In the genomic region with DNA sequence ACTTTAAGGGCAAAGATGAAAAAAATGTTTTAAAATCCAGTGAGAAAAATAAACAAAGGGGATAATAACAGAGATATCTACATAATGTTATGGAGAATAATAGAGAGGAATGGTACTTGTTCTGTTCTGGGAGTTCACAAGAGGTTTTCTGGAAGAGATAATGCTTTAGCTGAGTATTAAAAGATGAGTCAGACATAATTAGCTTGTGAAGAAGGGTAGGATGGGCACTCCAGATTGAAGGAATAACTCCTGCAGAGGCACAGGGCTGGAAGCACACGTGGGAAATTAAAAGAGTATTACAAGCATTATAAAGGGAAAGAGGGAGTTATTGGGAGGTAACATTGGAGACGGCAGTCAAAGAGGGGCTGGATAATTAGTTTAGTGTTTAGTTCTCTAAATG, we compare ENCODE assay signal across 21 cellular contexts.
DNase-seq lines count a peak whose midpoint lies in the region; ATAC-seq and TF ChIP-seq lines count a peak whose summit lies in the region.
"Had no signal": no experiment of that assay in that cellular context is flagged by ENCODE, and none has a peak within 500 bp of the region (broad histone marks: within the 10 kb centered on the region; RNA-seq: fewer than 3 reads in every experiment).

No MANE protein-coding gene starts in this region.

- no peak for TF ChIP-seq RAD21 in SK-N-SH (IDR thresholded peaks at IDR 0.05; ENCODE audit: low read length)

- H3K4me3 Mint-ChIP-seq in immature natural killer cell, result no peak overlapping the region
- H3K4me3 Mint-ChIP-seq: CD4-positive, CD25-positive, alpha-beta regulatory T cell had no signal

- H3K9me3 ChIP-seq in SK-N-SH, result no peaks in the 10 kb centered on the region
- no peaks in the 10 kb centered on the region for H3K9me3 ChIP-seq in left lung
- H3K9me3 ChIP-seq: BLaER1 had no signal

- peaks cover 0 to 11% of the 10 kb centered on the region in 2 donors for H3K4me1 Mint-ChIP-seq in immature natural killer cell

- no peaks in the 10 kb centered on the region for H3K36me3 Mint-ChIP-seq in immature natural killer cell

- H3K36me3 ChIP-seq in SK-N-SH (replicated peaks in 1 of 2; ENCODE audit: control insufficient read depth in 1 of 2, insufficient read depth in 2 of 2, low read length in 1 of 2) (no peaks in the 10 kb centered on the region), left lung (no peaks in the 10 kb centered on the region)
- H3K36me3 ChIP-seq: BLaER1 had no signal

- no peaks in the 10 kb centered on the region for H3K27me3 Mint-ChIP-seq in immature natural killer cell (ENCODE audit: low read depth in 3 of 3)
- H3K27me3 Mint-ChIP-seq: CD4-positive, CD25-positive, alpha-beta regulatory T cell had no signal

- no peaks in the 10 kb centered on the region for H3K4me1 ChIP-seq in SK-N-SH (ENCODE audit: control insufficient read depth in 1 of 2, insufficient read depth in 2 of 2, low read depth in 1 of 2, low read length in 1 of 2)
- H3K4me1 ChIP-seq in foreskin keratinocyte, result peaks cover 18% of the 10 kb centered on the region
- H3K4me1 ChIP-seq in left lung, result no peaks in the 10 kb centered on the region
- H3K4me1 ChIP-seq: BLaER1 had no signal

- POLR2A ChIA-PET in SK-N-SH (lab: Yijun Ruan, JAX), result no interaction called here

- H3K79me2 ChIP-seq in SK-N-SH (ENCODE audit: insufficient read depth), result no peaks in the 10 kb centered on the region

- no peaks in the 10 kb centered on the region for H4K20me1 ChIP-seq in SK-N-SH (ENCODE audit: insufficient read depth)
- H4K20me1 ChIP-seq: BLaER1 had no signal

- TF ChIP-seq CTCF in SK-N-SH (IDR thresholded peaks at IDR 0.05), result no peak
- no peak for TF ChIP-seq CTCF in foreskin keratinocyte (conservative IDR thresholded peaks at IDR 0.05)
- no peak for TF ChIP-seq CTCF in left lung (IDR thresholded peaks at IDR 0.05)

- 43% methylated on average over 2 of the region's 2 CpGs for WGBS in SK-N-SH (ENCODE audit: low lambda C conversion rate)

- H3K9me2 ChIP-seq in SK-N-SH, result no peaks in the 10 kb centered on the region

- DNase-seq in SK-N-SH (no peak), NCI-H69 (lab: John Stamatoyannopoulos, UW) (peak; percentile 16), foreskin keratinocyte (no peak), immature natural killer cell (no peak), left lung (no peak)
- DNase-seq: CD4-positive, CD25-positive, alpha-beta regulatory T cell; EL; GDM1; HCEC 1CT; KBM-7; NCI-H1105 treated with DMSO at 0.1 percent for 48 hours; NCI-H146; NCI-H2029 treated with DMSO at 0.1 percent for 48 hours; NCI-H2171; NCI-H774; Right ventricle myocardium superior; RPMI8226 had no signal

- no peaks in the 10 kb centered on the region for H3K27me3 ChIP-seq in SK-N-SH (ENCODE audit: insufficient read depth)
- no peaks in the 10 kb centered on the region for H3K27me3 ChIP-seq in foreskin keratinocyte
- H3K27me3 ChIP-seq in left lung, result no peaks in the 10 kb centered on the region
- H3K27me3 ChIP-seq: BLaER1 had no signal

- H3K9me3 Mint-ChIP-seq in immature natural killer cell, result no peaks in the 10 kb centered on the region

- H2AFZ ChIP-seq in SK-N-SH (ENCODE audit: low read depth), result no peak overlapping the region

- CTCF ChIA-PET in SK-N-SH (lab: Yijun Ruan, JAX), result no interaction called here

- intact Hi-C loops in left lung (cut with DNase I), result no loop called here

- H3K9ac ChIP-seq in SK-N-SH, result no peak overlapping the region
- H3K9ac ChIP-seq: BLaER1 had no signal

- no peak overlapping the region for H3K4me2 ChIP-seq in SK-N-SH
- H3K4me2 ChIP-seq: BLaER1 had no signal

- no peaks in the 10 kb centered on the region for H3F3A ChIP-seq in SK-N-SH (replicated peaks; ENCODE audit: insufficient read depth)

- no peak for TF ChIP-seq EP300 in SK-N-SH (IDR thresholded peaks at IDR 0.05; ENCODE audit: borderline replicate concordance in 1 of 2, low read depth in 1 of 2, low read length in 1 of 2)

- ATAC-seq in SK-N-SH treated with all-trans-retinoic acid at 6 μM for 48 hours, result no peak
- peak; percentile 29 for ATAC-seq in foreskin keratinocyte
- ATAC-seq in GM18909 (IDR thresholded peaks at IDR 0.05; ENCODE audit: poor library complexity, unreplicated experiment), result no peak
- no peak for ATAC-seq in left lung
- ATAC-seq: GM12878 had no signal

- H3K4me3 ChIP-seq in SK-N-SH (ENCODE audit: low read depth in 2 of 2, low read length in 1 of 2), result no peak overlapping the region
- H3K4me3 ChIP-seq in left lung, result no peak overlapping the region
- H3K4me3 ChIP-seq: BLaER1, GM12878 had no signal

- H3K27ac Mint-ChIP-seq in immature natural killer cell, result no peak overlapping the region

- no peak overlapping the region for H3K27ac ChIP-seq in SK-N-SH (ENCODE audit: low read depth in 2 of 2, low read length in 1 of 2)
- no peak overlapping the region for H3K27ac ChIP-seq in foreskin keratinocyte
- no peak overlapping the region for H3K27ac ChIP-seq in left lung
- H3K27ac ChIP-seq: BLaER1 had no signal

TF ChIP-seq in SK-N-SH treated with all-trans-retinoic acid at 6 μM for 48 hours, 23 proteins besides CTCF, POLR2A, EP300 and RAD21:
- TF ChIP-seq ISL1 (CRISPR knock-in tag; IDR thresholded peaks at IDR 0.05) (peak; percentile 50), ZFP3 (CRISPR knock-in tag; IDR thresholded peaks at IDR 0.05) (no peak)

TF ChIP-seq in SK-N-SH, 30 proteins besides CTCF, POLR2A, EP300 and RAD21:
- no peak for TF ChIP-seq POLR2AphosphoS5 (IDR thresholded peaks at IDR 0.05; ENCODE audit: low read depth, low read length)
- no peak for TF ChIP-seq NRF1 (IDR thresholded peaks at IDR 0.05; ENCODE audit: low read depth, low read length)
TF ChIP-seq in SK-N-SH: peak in this region for 0.
